In genomic region chr7:107924841-107925490, GRCh38 we compare ENCODE assay signal across 9 cellular contexts. TPM values are rescaled to one million over a fixed set of nuclear protein-coding genes. Genes with fewer than 3 reads are reported as not detected.
A peak's percentile ranks its signal among the peaks of the same experiment; 100 is the strongest.
DNase-seq lines count a peak whose midpoint lies in the region; ATAC-seq, FAIRE-seq and TF ChIP-seq lines count a peak whose summit lies in the region.
"Had no signal": no experiment of that assay in that cellular context is flagged by ENCODE, and none has a peak within 500 bp of the region (broad histone marks: within the 10 kb centered on the region; RNA-seq: fewer than 3 reads in every experiment).

No MANE protein-coding gene starts in this region.

- WGBS in esophagus muscularis mucosa = 73% methylated on average over 5 of the region's 5 CpGs

- H3K4me1 ChIP-seq in esophagus muscularis mucosa (peaks cover 7 to 45% (median 36%) of the 10 kb centered on the region in 4 donors), Peyer's patch (peaks cover 0 to 7% (median 2%) of the 10 kb centered on the region in 4 donors)

- TF ChIP-seq EP300 in esophagus muscularis mucosa (IDR thresholded peaks at IDR 0.05) = no peak

- DNase-seq in GM12864 (ENCODE audit: low read depth) (peak; percentile 13), esophagus muscularis mucosa (ENCODE audit: extremely low spot score) (no peak), Peyer's patch (no peak), D721Med (ENCODE audit: insufficient read length, low spot score) (no peak), H7 (no peak), NCI-H1417 treated with DMSO at 0.1 percent for 48 hours (lab: John Stamatoyannopoulos, UW) (no peak)

- ATAC-seq in GM21360 (IDR thresholded peaks at IDR 0.05; ENCODE audit: unreplicated experiment) = peak; percentile 85
- ATAC-seq in HG03432 (IDR thresholded peaks at IDR 0.05; ENCODE audit: unreplicated experiment) = peak; percentile 93

- intact Hi-C loops in esophagus muscularis mucosa (cut with DNase I) = loop anchor here (5.0 kb wide), 1 partner anchor 77 kb away; the partner anchor contains the start of gene LAMB1

- H3K36me3 ChIP-seq in esophagus muscularis mucosa = peaks cover 40 to 93% (median 76%) of the 10 kb centered on the region in 4 donors
- H3K36me3 ChIP-seq in Peyer's patch = peaks cover 0 to 86% (median 0%) of the 10 kb centered on the region in 3 donors
- peaks cover 2% of the 10 kb centered on the region for H3K36me3 ChIP-seq in H7 (replicated peaks; ENCODE audit: control insufficient read depth, insufficient read depth, low read length)

- no peak for TF ChIP-seq CTCF in GM12864 (IDR thresholded peaks at IDR 0.05; ENCODE audit: low read depth, low read length, missing control alignments)
- TF ChIP-seq CTCF in esophagus muscularis mucosa (IDR thresholded peaks at IDR 0.05) = no peak
- no peak for TF ChIP-seq CTCF in Peyer's patch (IDR thresholded peaks at IDR 0.05)
- TF ChIP-seq CTCF in D721Med (IDR thresholded peaks at IDR 0.05; ENCODE audit: insufficient read depth, missing control alignments) = no peak

- H3K27ac ChIP-seq in esophagus muscularis mucosa (replicated peaks in 1 of 4) (peak overlapping the region in 3 of 4 donors; percentile 24 to 65 (median 34)), Peyer's patch (peak overlapping the region in 1 of 4 donors; percentile 20)
- H3K27ac ChIP-seq: VCaP had no signal

- FAIRE-seq in D721Med (lab: Jason Lieb, UNC) = no peak

- H3K4me3 ChIP-seq in GM12864 (ENCODE audit: low read depth, low read length) (no peak overlapping the region), esophagus muscularis mucosa (no peak overlapping the region), Peyer's patch (no peak overlapping the region), H7 (ENCODE audit: insufficient read depth, low read depth, low read length) (no peak overlapping the region)

- H3K27me3 ChIP-seq in esophagus muscularis mucosa = no peaks in the 10 kb centered on the region
- H3K27me3 ChIP-seq in Peyer's patch = no peaks in the 10 kb centered on the region
- H3K27me3 ChIP-seq in H7 (ENCODE audit: control insufficient read depth, insufficient read depth, low read length) = no peaks in the 10 kb centered on the region

- TF ChIP-seq POLR2A in esophagus muscularis mucosa (IDR thresholded peaks at IDR 0.05; ENCODE audit: low read depth) (no peak), Peyer's patch (IDR thresholded peaks at IDR 0.05) (no peak)

- H3K9me3 ChIP-seq in esophagus muscularis mucosa (no peaks in the 10 kb centered on the region), Peyer's patch (no peaks in the 10 kb centered on the region)

RNA-seq across cellular contexts. Expression of gene DLD, which starts 34.0 kb away (rescaled TPM):
- total RNA-seq in esophagus muscularis mucosa (100 to 1,000 TPM in 3 of 4 donors, 10 to 100 TPM in 1; 99.9 to 135 (median 119) TPM), Peyer's patch (10 to 100 TPM; 53.9 to 93.3 (median 74.2) TPM)
- total RNA-seq in H7 (2014; rRNA removed; shearing (Covaris generic)) = 58.5 and 65.1 TPM in 2 replicates
